ENCODE assay signal across 8 cellular contexts in genomic region chrX:41087219-41087618, GRCh38. TPM values are rescaled to one million over a fixed set of nuclear protein-coding genes. Genes with fewer than 3 reads are reported as not detected.
DNase-seq lines count a peak whose midpoint lies in the region; ATAC-seq, FAIRE-seq and TF ChIP-seq lines count a peak whose summit lies in the region.

No MANE protein-coding gene starts in this region.

- no peak for DNase-seq in activated CD8-positive, alpha-beta memory T cell treated with anti-CD3 and anti-CD28 coated beads, Interleukin-2, amount 10 ng/mL, durations not matched to agents 7 days and 5 days
- DNase-seq in activated CD8-positive, alpha-beta memory T cell treated with anti-CD3 and anti-CD28 coated beads, Interleukin-2, amount 50 U/mL, for 4 hours = no peak
- DNase-seq in activated T-helper 2 cell treated with anti-CD3 and anti-CD28 coated beads, Interferon-gamma antibody, Interleukin-2, Interleukin-4, amounts not matched to agents 10 μg/mL and 5 μg/mL and 100 μg/mL, durations not matched to agents 14 hours and 24 hours and 36 hours (ENCODE audit: low spot score) = no peak
- DNase-seq in keratinocyte (ENCODE audit: low read depth, low spot score) = no peak
- DNase-seq in thyroid gland = no peak
- DNase-seq in NCI-H1417 treated with DMSO at 0.1 percent for 48 hours (lab: John Stamatoyannopoulos, UW) = no peak
- no peak for DNase-seq in hypothalamus (lab: John Stamatoyannopoulos, UW)

- H3K27ac ChIP-seq in keratinocyte (ENCODE audit: control insufficient read depth, insufficient read depth, low read length) = peak overlapping the region; percentile 99
- peak overlapping the region; percentile 52 to 99 (median 99) for H3K27ac ChIP-seq in thyroid gland

- H3K4me2 ChIP-seq in keratinocyte (ENCODE audit: control insufficient read depth, extremely low read depth, insufficient read depth, low read depth, low read length) = peak overlapping the region; percentile 86

- H3K36me3 ChIP-seq in keratinocyte (ENCODE audit: control insufficient read depth in 2 of 2, extremely low read depth in 1 of 2, insufficient read depth in 2 of 2, low read length in 2 of 2) (peaks cover 0 to 1% of the 10 kb centered on the region in 2 experiments), thyroid gland (no peaks in the 10 kb centered on the region)

- no peaks in the 10 kb centered on the region for H3K9me3 Mint-ChIP-seq in activated CD8-positive, alpha-beta memory T cell treated with anti-CD3 and anti-CD28 coated beads, Interleukin-2, amount 10 ng/mL, durations not matched to agents 7 days and 5 days (ENCODE audit: low read depth)
- no peaks in the 10 kb centered on the region for H3K9me3 Mint-ChIP-seq in activated T-helper 2 cell treated with anti-CD3 and anti-CD28 coated beads, Interferon-gamma antibody, Interleukin-2, Interleukin-4, amounts not matched to agents 10 μg/mL and 5 μg/mL and 100 μg/mL, durations not matched to agents 14 hours and 24 hours and 36 hours

- TF ChIP-seq POLR2A in thyroid gland (IDR thresholded peaks at IDR 0.05) = no peak

- H3K36me3 Mint-ChIP-seq in activated CD8-positive, alpha-beta memory T cell treated with anti-CD3 and anti-CD28 coated beads, Interleukin-2, amount 10 ng/mL, durations not matched to agents 7 days and 5 days = peaks cover 10% of the 10 kb centered on the region
- H3K36me3 Mint-ChIP-seq in activated T-helper 2 cell treated with anti-CD3 and anti-CD28 coated beads, Interferon-gamma antibody, Interleukin-2, Interleukin-4, amounts not matched to agents 10 μg/mL and 5 μg/mL and 100 μg/mL, durations not matched to agents 14 hours and 24 hours and 36 hours (ENCODE audit: low read depth) = peaks cover 17% of the 10 kb centered on the region

- no peaks in the 10 kb centered on the region for H3K27me3 ChIP-seq in keratinocyte (ENCODE audit: control insufficient read depth, extremely low read depth, insufficient read depth, low read length)
- H3K27me3 ChIP-seq in thyroid gland = no peaks in the 10 kb centered on the region

- 3 to 4% methylated on average over 7 of the region's 7 CpGs for WGBS in thyroid gland, 2 donors

- H3K4me3 ChIP-seq in keratinocyte (ENCODE audit: control insufficient read depth in 2 of 3, extremely low read depth in 1 of 3, insufficient read depth in 2 of 3, low read depth in 1 of 3, low read length in 3 of 3) = peak overlapping the region; percentile 94 to 98 (median 95)
- H3K4me3 ChIP-seq in thyroid gland (replicated peaks in 1 of 3) = peak overlapping the region in 2 of 3 donors; percentile 7 to 43

- CTCF ChIA-PET in activated CD8-positive, alpha-beta memory T cell treated with anti-CD3 and anti-CD28 coated beads, Interleukin-2, amount 10 ng/mL, durations not matched to agents 7 days and 5 days (lab: Charles Lee) = interaction anchor here (2.9 kb wide), 1 partner anchor 27 kb away, joined by 19 read pairs; no protein-coding TSS in a partner anchor

- H2AFZ ChIP-seq in keratinocyte (ENCODE audit: control insufficient read depth, low read length) = no peak overlapping the region

- H3K9me3 ChIP-seq in keratinocyte (ENCODE audit: control insufficient read depth, low read depth, low read length) = no peaks in the 10 kb centered on the region
- H3K9me3 ChIP-seq in thyroid gland = no peaks in the 10 kb centered on the region

- H3K4me1 ChIP-seq in keratinocyte (ENCODE audit: control insufficient read depth, extremely low read depth, insufficient read depth, low read length) (peaks cover 4% of the 10 kb centered on the region), thyroid gland (peaks cover 6 to 23% of the 10 kb centered on the region in 2 donors)

- no peaks in the 10 kb centered on the region for H3K9me1 ChIP-seq in keratinocyte (ENCODE audit: control insufficient read depth, extremely low read depth, insufficient read depth, low read length)

- no peak for TF ChIP-seq CTCF in keratinocyte (optimal IDR thresholded peaks at IDR 0.05 in 1 of 3, IDR thresholded peaks at IDR 0.05 in 1 of 3, conservative IDR thresholded peaks at IDR 0.05 in 1 of 3; ENCODE audit: extremely low read depth in 1 of 3, insufficient read depth in 2 of 3, low read length in 3 of 3)
- no peak for TF ChIP-seq CTCF in thyroid gland (IDR thresholded peaks at IDR 0.05)

- peaks cover 10% of the 10 kb centered on the region for H4K20me1 ChIP-seq in keratinocyte (ENCODE audit: control insufficient read depth, extremely low read depth, insufficient read depth, low read length)

- peaks cover 68% of the 10 kb centered on the region for H3K79me2 ChIP-seq in keratinocyte (ENCODE audit: control insufficient read depth, insufficient read depth, low read length)

- H3K4me3 Mint-ChIP-seq in activated CD8-positive, alpha-beta memory T cell treated with anti-CD3 and anti-CD28 coated beads, Interleukin-2, amount 10 ng/mL, durations not matched to agents 7 days and 5 days = peak overlapping the region; percentile 87
- H3K4me3 Mint-ChIP-seq in activated T-helper 2 cell treated with anti-CD3 and anti-CD28 coated beads, Interferon-gamma antibody, Interleukin-2, Interleukin-4, amounts not matched to agents 10 μg/mL and 5 μg/mL and 100 μg/mL, durations not matched to agents 14 hours and 24 hours and 36 hours (ENCODE audit: low read depth) = peak overlapping the region; percentile 87

- no peak for FAIRE-seq in keratinocyte (lab: Jason Lieb, UNC)

- H3K9ac ChIP-seq in keratinocyte (ENCODE audit: control insufficient read depth, extremely low read depth, insufficient read depth, low read length) = peak overlapping the region; percentile 99

- peaks cover 37% of the 10 kb centered on the region for H3K4me1 Mint-ChIP-seq in activated CD8-positive, alpha-beta memory T cell treated with anti-CD3 and anti-CD28 coated beads, Interleukin-2, amount 10 ng/mL, durations not matched to agents 7 days and 5 days
- H3K4me1 Mint-ChIP-seq in activated T-helper 2 cell treated with anti-CD3 and anti-CD28 coated beads, Interferon-gamma antibody, Interleukin-2, Interleukin-4, amounts not matched to agents 10 μg/mL and 5 μg/mL and 100 μg/mL, durations not matched to agents 14 hours and 24 hours and 36 hours (ENCODE audit: low read depth) = peaks cover 33% of the 10 kb centered on the region

- intact Hi-C loops in activated T-helper 2 cell treated with anti-CD3 and anti-CD28 coated beads, Interferon-gamma antibody, Interleukin-2, Interleukin-4, amounts not matched to agents 10 μg/mL and 5 μg/mL and 100 μg/mL, durations not matched to agents 14 hours and 24 hours and 36 hours (cut with micrococcal nuclease) = loop anchor here (5.0 to 10.0 kb wide), 2 partner anchors 72 to 440 kb away; partner anchors contain the start of gene CXorf38
- intact Hi-C loops in thyroid gland (cut with DNase I) = loop anchor here (10.0 kb wide), 1 partner anchor 248 kb away; the partner anchor contains the start of gene DDX3X

- dilution Hi-C loops in keratinocyte (cut with MboI; ENCODE audit: extremely low pct_ligation_motif_present, low sequenced_read_pairs) = no loop called here

- ATAC-seq in activated CD8-positive, alpha-beta memory T cell treated with anti-CD3 and anti-CD28 coated beads, Interleukin-2, amount 10 ng/mL, durations not matched to agents 7 days and 5 days = no peak
- no peak for ATAC-seq in GM19452 (IDR thresholded peaks at IDR 0.05; ENCODE audit: unreplicated experiment)

- H3K27ac Mint-ChIP-seq in activated CD8-positive, alpha-beta memory T cell treated with anti-CD3 and anti-CD28 coated beads, Interleukin-2, amount 10 ng/mL, durations not matched to agents 7 days and 5 days = peak overlapping the region; percentile 90
- peak overlapping the region; percentile 80 for H3K27ac Mint-ChIP-seq in activated T-helper 2 cell treated with anti-CD3 and anti-CD28 coated beads, Interferon-gamma antibody, Interleukin-2, Interleukin-4, amounts not matched to agents 10 μg/mL and 5 μg/mL and 100 μg/mL, durations not matched to agents 14 hours and 24 hours and 36 hours

- no peaks in the 10 kb centered on the region for H3K27me3 Mint-ChIP-seq in activated CD8-positive, alpha-beta memory T cell treated with anti-CD3 and anti-CD28 coated beads, Interleukin-2, amount 10 ng/mL, durations not matched to agents 7 days and 5 days
- no peaks in the 10 kb centered on the region for H3K27me3 Mint-ChIP-seq in activated T-helper 2 cell treated with anti-CD3 and anti-CD28 coated beads, Interferon-gamma antibody, Interleukin-2, Interleukin-4, amounts not matched to agents 10 μg/mL and 5 μg/mL and 100 μg/mL, durations not matched to agents 14 hours and 24 hours and 36 hours (ENCODE audit: low read depth)

RNA-seq across cellular contexts. Expression of gene USP9X, which starts 2.0 kb away (rescaled TPM):
- total RNA-seq in activated CD8-positive, alpha-beta memory T cell treated with anti-CD3 and anti-CD28 coated beads, Interleukin-2, amount 10 ng/mL, durations not matched to agents 7 days and 5 days = 10 to 100 TPM; 44.9 to 47.3 TPM
- total RNA-seq in activated T-helper 2 cell treated with anti-CD3 and anti-CD28 coated beads, Interferon-gamma antibody, Interleukin-2, Interleukin-4, amounts not matched to agents 10 μg/mL and 5 μg/mL and 100 μg/mL, durations not matched to agents 14 hours and 24 hours and 36 hours = 53.4 and 54.4 TPM in 2 replicates
- 30.0 to 44.8 TPM (median 42.3 TPM) in 3 replicates for polyA plus RNA-seq in keratinocyte
- polyA plus RNA-seq in keratinocyte (2011; ENCODE audit: low read depth) = 59.7 TPM
- polyA plus RNA-seq in keratinocyte (2011; cell fraction: cytosol; rRNA removed) = 21.3 and 40.9 TPM in 2 replicates
- 67.1 and 73.7 TPM in 2 replicates for polyA plus RNA-seq in keratinocyte (2011; cell fraction: nucleus; rRNA removed)
- polyA plus RNA-seq in keratinocyte (2012; ENCODE audit: low replicate concordance) = 32.6 and 44.1 TPM in 2 replicates
- polyA minus RNA-seq in keratinocyte = 198 to 330 TPM (median 260 TPM) in 3 replicates
- polyA minus RNA-seq in keratinocyte (2011; cell fraction: cytosol; rRNA and poly(A)+ RNA removed) = 70.8 TPM
- 287 and 513 TPM in 2 replicates for polyA minus RNA-seq in keratinocyte (2011; cell fraction: nucleus; rRNA and poly(A)+ RNA removed)
- 100 to 1,000 TPM; 101 to 138 (median 106) TPM for total RNA-seq in thyroid gland
